16 cellular contexts compared by ENCODE assay signal in the genomic region with DNA sequence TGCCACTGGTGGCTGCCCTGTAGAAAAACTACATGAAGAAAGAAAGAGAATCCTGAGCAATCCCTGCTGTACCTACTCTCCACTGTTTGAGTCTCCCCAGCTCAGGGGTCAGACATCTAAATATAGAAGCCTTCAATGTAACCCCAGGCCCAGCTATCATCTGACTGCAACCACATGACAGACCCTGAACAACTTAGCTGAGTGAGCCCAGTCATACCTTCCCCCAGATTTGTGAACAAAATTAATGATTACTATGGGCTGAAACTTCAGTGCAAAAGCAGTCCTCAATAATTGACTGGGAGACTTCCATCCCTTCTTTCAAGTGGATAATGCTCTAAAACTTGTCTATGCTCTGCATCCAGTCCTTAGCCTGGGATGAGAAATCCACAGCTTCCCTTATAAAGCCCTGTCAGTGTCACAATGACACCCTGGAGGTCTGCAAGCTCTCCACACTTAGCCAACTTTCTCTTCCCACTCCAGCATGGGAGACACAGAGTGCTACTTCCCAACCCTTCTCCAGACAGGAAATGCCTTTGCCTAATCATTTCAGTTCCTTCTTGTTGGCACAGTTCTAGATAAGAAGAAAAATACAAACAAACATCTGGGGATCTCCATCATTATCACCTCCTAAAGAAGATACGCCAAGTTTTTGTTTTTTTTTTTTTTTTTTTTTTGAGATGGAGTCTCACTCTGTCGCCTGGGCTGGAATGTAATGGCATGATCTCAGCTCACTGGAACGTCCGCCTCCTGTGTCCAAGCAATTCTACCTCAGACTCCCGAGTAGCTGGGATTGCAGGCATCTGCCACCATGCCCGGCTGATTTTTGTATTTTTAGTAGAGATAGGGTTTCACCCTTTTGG.
A peak's percentile ranks its signal among the peaks of the same experiment; 100 is the strongest.
DNase-seq lines count a peak whose midpoint lies in the region; ATAC-seq and TF ChIP-seq lines count a peak whose summit lies in the region.
"Had no signal": no experiment of that assay in that cellular context is flagged by ENCODE, and none has a peak within 500 bp of the region (broad histone marks: within the 10 kb centered on the region; RNA-seq: fewer than 3 reads in every experiment).

No MANE protein-coding gene starts in this region.

- no peaks in the 10 kb centered on the region for H3K9me3 Mint-ChIP-seq in IgD-negative memory B cell
- H3K9me3 Mint-ChIP-seq: brain, memory B cell had no signal

- no peaks in the 10 kb centered on the region for H3K36me3 ChIP-seq in mesodermal cell (ENCODE audit: control insufficient read depth, insufficient read depth, low read length)
- H3K36me3 ChIP-seq: BE2C, neutrophil had no signal

- no peak for TF ChIP-seq CTCF in AG10803 (conservative IDR thresholded peaks at IDR 0.05; ENCODE audit: low read length)
- TF ChIP-seq CTCF in fibroblast of pulmonary artery (IDR thresholded peaks at IDR 0.05; ENCODE audit: low read length, missing control alignments), result no peak

- no peak overlapping the region for H3K4me3 Mint-ChIP-seq in IgD-negative memory B cell
- H3K4me3 Mint-ChIP-seq: brain, memory B cell had no signal

- no peak for ATAC-seq in HG02970 (IDR thresholded peaks at IDR 0.05; ENCODE audit: low FRiP score, unreplicated experiment)

- H3K4me3 ChIP-seq in AG10803 (ENCODE audit: low read length), result no peak overlapping the region
- no peak overlapping the region for H3K4me3 ChIP-seq in fibroblast of pulmonary artery (replicated peaks; ENCODE audit: low read depth, low read length)
- H3K4me3 ChIP-seq in mesodermal cell (ENCODE audit: extremely low read depth, insufficient read depth, low read length, poor library complexity, severe bottlenecking), result no peak overlapping the region

- H3K4me1 Mint-ChIP-seq in IgD-negative memory B cell, result peaks cover 0 to 12% (median 9%) of the 10 kb centered on the region in 3 donors
- H3K4me1 Mint-ChIP-seq: brain had no signal

- H3K9me3 ChIP-seq in mesodermal cell (ENCODE audit: control insufficient read depth, low read length), result no peaks in the 10 kb centered on the region
- H3K9me3 ChIP-seq: BE2C, neutrophil had no signal

- H3K27me3 Mint-ChIP-seq in IgD-negative memory B cell, result no peaks in the 10 kb centered on the region
- H3K27me3 Mint-ChIP-seq: brain had no signal

- H3K36me3 Mint-ChIP-seq in IgD-negative memory B cell, result no peaks in the 10 kb centered on the region
- H3K36me3 Mint-ChIP-seq: brain, memory B cell had no signal

- 73 to 83% methylated on average over 3 to 4 of the region's 6 CpGs for WGBS in mesodermal cell (ENCODE audit: insufficient coverage in 2 of 2), 2 experiments

- H3K4me1 ChIP-seq in mesodermal cell (ENCODE audit: control insufficient read depth, insufficient read depth, low read length, poor library complexity, severe bottlenecking), result peaks cover 20% of the 10 kb centered on the region
- H3K4me1 ChIP-seq: BE2C had no signal

- H3K27ac Mint-ChIP-seq in IgD-negative memory B cell, result peak overlapping the region in 2 of 3 donors; percentile 11 to 24
- H3K27ac Mint-ChIP-seq: brain, memory B cell had no signal

- DNase-seq in AG10803 (ENCODE audit: low read depth) (peak; percentile 77), fibroblast of pulmonary artery (ENCODE audit: low read depth) (peak; percentile 70), RPMI8226 (no peak), AML-193 (lab: John Stamatoyannopoulos, UW) (no peak), OCI-M2 (lab: John Stamatoyannopoulos, UW; ENCODE audit: unreplicated experiment) (no peak)
- DNase-seq: activated naive CD4-positive, alpha-beta T cell treated with Interleukin-2 at 50 U/mL for 16 hours; BE2C; Karpas-422; NCI-H1417 treated with DMSO at 0.1 percent for 48 hours; NCI-H446 had no signal

- peak overlapping the region; percentile 19 for H3K27ac ChIP-seq in mesodermal cell (ENCODE audit: low read depth, low read length, severe bottlenecking)
- H3K27ac ChIP-seq: neutrophil had no signal

Comparison
In these comparisons a context has a peak if more than half of its experiments do, and no peak if none do; other contexts are left out.
1. DNase-seq: peak in AG10803 (single experiment) and fibroblast of pulmonary artery (single experiment); none in RPMI8226 (single experiment), AML-193 (0 of 2) and OCI-M2 (single experiment).